Comparison of ENCODE assay signal across 32 cellular contexts in the genomic region with DNA sequence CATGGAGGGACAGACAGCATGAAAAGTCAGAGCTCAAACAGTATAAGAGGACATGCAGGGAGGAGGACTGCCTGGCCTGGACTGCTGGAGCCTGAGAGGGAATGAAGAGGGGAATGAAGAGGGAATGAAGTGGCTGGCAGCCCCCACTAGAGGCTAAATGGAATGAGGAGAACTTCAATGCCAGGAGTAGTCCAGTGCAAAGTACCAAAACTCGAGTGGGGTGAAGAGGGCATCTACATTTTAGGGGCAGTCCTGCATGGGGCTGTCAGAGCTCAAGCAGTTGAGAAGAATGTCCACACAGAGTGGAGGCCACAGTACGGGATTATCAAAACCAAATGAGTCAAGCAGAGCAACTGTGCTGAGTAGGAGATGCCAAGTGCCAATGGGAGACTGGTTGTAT. TPM values are rescaled to one million over a fixed set of nuclear protein-coding genes. Genes with fewer than 3 reads are reported as not detected.
DNase-seq lines count a peak whose midpoint lies in the region; ATAC-seq and TF ChIP-seq lines count a peak whose summit lies in the region.
"Had no signal": no experiment of that assay in that cellular context is flagged by ENCODE, and none has a peak within 500 bp of the region (broad histone marks: within the 10 kb centered on the region; RNA-seq: fewer than 3 reads in every experiment).

No MANE protein-coding gene starts in this region.

- no peak for TF ChIP-seq POLR2A in vagina (IDR thresholded peaks at IDR 0.05)

- TF ChIP-seq CTCF in lung (IDR thresholded peaks at IDR 0.05; ENCODE audit: control extremely low read depth, extremely low read depth) (no peak), upper lobe of right lung (IDR thresholded peaks at IDR 0.05) (no peak), vagina (IDR thresholded peaks at IDR 0.05) (no peak)

- H3K4me1 ChIP-seq in lung (ENCODE audit: control insufficient read depth in 2 of 2, insufficient read depth in 2 of 2, low read length in 2 of 2) (peaks cover 0 to 4% of the 10 kb centered on the region in 2 donors), upper lobe of right lung (no peaks in the 10 kb centered on the region), vagina (no peaks in the 10 kb centered on the region)
- H3K4me1 ChIP-seq: left ventricle myocardium inferior, psoas muscle had no signal

- peaks cover 32% of the 10 kb centered on the region for H3K36me3 Mint-ChIP-seq in activated naive CD4-positive, alpha-beta T cell treated with anti-CD3 and anti-CD28 coated beads, Interleukin-2, amount 50 U/mL, for 24 hours
- H3K36me3 Mint-ChIP-seq in activated T-helper 1 cell treated with anti-CD3 and anti-CD28 coated beads, Interleukin-12 subunit alpha, Interleukin-12 subunit beta, Interleukin-2, Interleukin-4 antibody, amounts not matched to agents 30 ng/mL and 10 ng/mL and 1 ng/mL, durations not matched to agents 14 hours and 24 hours and 36 hours (ENCODE audit: low read depth) = peaks cover 41% of the 10 kb centered on the region
- H3K36me3 Mint-ChIP-seq: type B pancreatic cell had no signal

- peak overlapping the region; percentile 71 for H3K27ac Mint-ChIP-seq in activated naive CD4-positive, alpha-beta T cell treated with anti-CD3 and anti-CD28 coated beads, Interleukin-2, amount 50 U/mL, for 24 hours
- H3K27ac Mint-ChIP-seq in activated T-helper 1 cell treated with anti-CD3 and anti-CD28 coated beads, Interleukin-12 subunit alpha, Interleukin-12 subunit beta, Interleukin-2, Interleukin-4 antibody, amounts not matched to agents 30 ng/mL and 10 ng/mL and 1 ng/mL, durations not matched to agents 14 hours and 24 hours and 36 hours = no peak overlapping the region
- H3K27ac Mint-ChIP-seq: type B pancreatic cell had no signal

- H3K9me3 ChIP-seq in lung (ENCODE audit: control insufficient read depth in 2 of 2, insufficient read depth in 1 of 2, low read length in 1 of 2) (peaks cover 0 to 2% of the 10 kb centered on the region in 2 donors), upper lobe of right lung (no peaks in the 10 kb centered on the region), vagina (no peaks in the 10 kb centered on the region)
- H3K9me3 ChIP-seq: HAP-1 had no signal

- H3K36me3 ChIP-seq in lung (ENCODE audit: control insufficient read depth in 2 of 2, insufficient read depth in 2 of 2, low read length in 2 of 2) = no peaks in the 10 kb centered on the region
- H3K36me3 ChIP-seq in upper lobe of right lung = no peaks in the 10 kb centered on the region
- H3K36me3 ChIP-seq in vagina = no peaks in the 10 kb centered on the region
- H3K36me3 ChIP-seq: HAP-1, left ventricle myocardium inferior, MG63 had no signal

- H3K4me1 Mint-ChIP-seq in activated naive CD4-positive, alpha-beta T cell treated with anti-CD3 and anti-CD28 coated beads, Interleukin-2, amount 50 U/mL, for 24 hours = peaks cover 73% of the 10 kb centered on the region
- peaks cover 31% of the 10 kb centered on the region for H3K4me1 Mint-ChIP-seq in activated T-helper 1 cell treated with anti-CD3 and anti-CD28 coated beads, Interleukin-12 subunit alpha, Interleukin-12 subunit beta, Interleukin-2, Interleukin-4 antibody, amounts not matched to agents 30 ng/mL and 10 ng/mL and 1 ng/mL, durations not matched to agents 14 hours and 24 hours and 36 hours (ENCODE audit: low read depth)

- no peaks in the 10 kb centered on the region for H3K27me3 Mint-ChIP-seq in activated naive CD4-positive, alpha-beta T cell treated with anti-CD3 and anti-CD28 coated beads, Interleukin-2, amount 50 U/mL, for 24 hours
- peaks cover 3% of the 10 kb centered on the region for H3K27me3 Mint-ChIP-seq in activated T-helper 1 cell treated with anti-CD3 and anti-CD28 coated beads, Interleukin-12 subunit alpha, Interleukin-12 subunit beta, Interleukin-2, Interleukin-4 antibody, amounts not matched to agents 30 ng/mL and 10 ng/mL and 1 ng/mL, durations not matched to agents 14 hours and 24 hours and 36 hours (ENCODE audit: insufficient read depth)
- H3K27me3 Mint-ChIP-seq: CD8-positive, alpha-beta memory T cell; effector memory CD8-positive, alpha-beta T cell had no signal

- no peaks in the 10 kb centered on the region for H3K27me3 ChIP-seq in lung (ENCODE audit: control insufficient read depth, insufficient read depth)
- H3K27me3 ChIP-seq in upper lobe of right lung = no peaks in the 10 kb centered on the region
- no peaks in the 10 kb centered on the region for H3K27me3 ChIP-seq in vagina

- ATAC-seq in lung (ENCODE audit: insufficient read depth, low FRiP score) (peak; percentile 58), upper lobe of right lung (peak; percentile 93)
- ATAC-seq: effector memory CD8-positive, alpha-beta T cell; psoas muscle had no signal

- 53 to 76% methylated on average over 2 of the region's 2 CpGs for WGBS in lung, 2 donors

- no peak for DNase-seq in activated naive CD4-positive, alpha-beta T cell (lab: John Stamatoyannopoulos, UW)
- DNase-seq in activated T-helper 1 cell treated with anti-CD3 and anti-CD28 coated beads, Interleukin-12 subunit alpha, Interleukin-12 subunit beta, Interleukin-2, Interleukin-4 antibody, amounts not matched to agents 30 ng/mL and 10 ng/mL and 1 ng/mL, durations not matched to agents 14 hours and 24 hours and 36 hours (ENCODE audit: low spot score) = no peak
- DNase-seq in lung (ENCODE audit: low spot score) = peak; percentile 59
- no peak for DNase-seq in upper lobe of right lung
- DNase-seq in vagina (ENCODE audit: extremely low spot score in 2 of 2) = no peak
- no peak for DNase-seq in D341Med (ENCODE audit: low spot score)
- no peak for DNase-seq in pons (ENCODE audit: low spot score)
- DNase-seq: activated CD4-positive, alpha-beta T cell treated with anti-CD3 and anti-CD28 coated beads, Interleukin-2, amount 50 U/mL, for 4 hours; activated CD4-positive, CD25-positive, alpha-beta regulatory T cell; CD8-positive, alpha-beta memory T cell; cortex of kidney; DMS153; effector memory CD8-positive, alpha-beta T cell; islet precursor cell; left ventricle myocardium inferior; MG63; NCI-H1105 treated with DMSO at 0.1 percent for 48 hours; NCI-H187 treated with DMSO at 0.1 percent for 48 hours; NCI-H524 treated with DMSO at 0.1 percent for 48 hours; occipital lobe; OCI-M1; psoas muscle; stimulated activated CD4-positive, alpha-beta T cell treated with anti-CD3 and anti-CD28 coated beads, Interleukin-4, amount 100 ng/mL, for 1 hour; substantia nigra; T-helper 1 cell had no signal

- intact Hi-C loops in activated T-helper 1 cell treated with anti-CD3 and anti-CD28 coated beads, Interleukin-12 subunit alpha, Interleukin-12 subunit beta, Interleukin-2, Interleukin-4 antibody, amounts not matched to agents 30 ng/mL and 10 ng/mL and 1 ng/mL, durations not matched to agents 14 hours and 24 hours and 36 hours (cut with micrococcal nuclease) = no loop called here
- intact Hi-C loops in upper lobe of right lung (cut with DNase I) (no loop called here), vagina (cut with DNase I) (no loop called here)

- H3K27ac ChIP-seq in lung (ENCODE audit: low read depth in 1 of 2, low read length in 1 of 2) (peak overlapping the region in 1 of 2 donors; percentile 4), upper lobe of right lung (no peak overlapping the region), vagina (no peak overlapping the region)
- H3K27ac ChIP-seq: HL-60, KMS-11, left ventricle myocardium inferior, psoas muscle had no signal

- H3K4me3 ChIP-seq in lung (no peak overlapping the region), upper lobe of right lung (no peak overlapping the region), vagina (no peak overlapping the region)
- H3K4me3 ChIP-seq: HAP-1, left ventricle myocardium inferior, MG63, psoas muscle had no signal

- H3K4me3 Mint-ChIP-seq in activated naive CD4-positive, alpha-beta T cell treated with anti-CD3 and anti-CD28 coated beads, Interleukin-2, amount 50 U/mL, for 24 hours = peak overlapping the region; percentile 45
- peak overlapping the region; percentile 20 for H3K4me3 Mint-ChIP-seq in activated T-helper 1 cell treated with anti-CD3 and anti-CD28 coated beads, Interleukin-12 subunit alpha, Interleukin-12 subunit beta, Interleukin-2, Interleukin-4 antibody, amounts not matched to agents 30 ng/mL and 10 ng/mL and 1 ng/mL, durations not matched to agents 14 hours and 24 hours and 36 hours
- H3K4me3 Mint-ChIP-seq: type B pancreatic cell had no signal

- H3K9me3 Mint-ChIP-seq in activated naive CD4-positive, alpha-beta T cell treated with anti-CD3 and anti-CD28 coated beads, Interleukin-2, amount 50 U/mL, for 24 hours = peaks cover 13% of the 10 kb centered on the region
- peaks cover 23% of the 10 kb centered on the region for H3K9me3 Mint-ChIP-seq in activated T-helper 1 cell treated with anti-CD3 and anti-CD28 coated beads, Interleukin-12 subunit alpha, Interleukin-12 subunit beta, Interleukin-2, Interleukin-4 antibody, amounts not matched to agents 30 ng/mL and 10 ng/mL and 1 ng/mL, durations not matched to agents 14 hours and 24 hours and 36 hours

RNA-seq across cellular contexts. Expression of a gene that starts 22.9 kb away (rescaled TPM):
- 22.8 and 25.1 TPM in 2 replicates for total RNA-seq in activated T-helper 1 cell treated with anti-CD3 and anti-CD28 coated beads, Interleukin-12 subunit alpha, Interleukin-12 subunit beta, Interleukin-2, Interleukin-4 antibody, amounts not matched to agents 30 ng/mL and 10 ng/mL and 1 ng/mL, durations not matched to agents 14 hours and 24 hours and 36 hours
- total RNA-seq in lung (1 to 10 TPM; 3.9 TPM), upper lobe of right lung (8.2 TPM), vagina (5.9 TPM)
- polyA plus RNA-seq in lung = 1 to 10 TPM; 1.0 to 1.4 TPM
- total RNA-seq: epithelial cell of proximal tubule had no signal

RNA-seq across cellular contexts. Expression of a gene that starts 26.8 kb away (rescaled TPM):
- 0.37 TPM in 1 of 2 replicates, not detected in the other for total RNA-seq in activated T-helper 1 cell treated with anti-CD3 and anti-CD28 coated beads, Interleukin-12 subunit alpha, Interleukin-12 subunit beta, Interleukin-2, Interleukin-4 antibody, amounts not matched to agents 30 ng/mL and 10 ng/mL and 1 ng/mL, durations not matched to agents 14 hours and 24 hours and 36 hours
- total RNA-seq in lung (not detected), upper lobe of right lung (not detected), vagina (not detected)
- not detected for polyA plus RNA-seq in lung
- total RNA-seq: cardiac septum, epithelial cell of proximal tubule, left ventricle myocardium inferior, occipital lobe, psoas muscle had no signal
- polyA plus RNA-seq: psoas muscle had no signal
